28 cellular contexts compared by ENCODE assay signal in the genomic region with DNA sequence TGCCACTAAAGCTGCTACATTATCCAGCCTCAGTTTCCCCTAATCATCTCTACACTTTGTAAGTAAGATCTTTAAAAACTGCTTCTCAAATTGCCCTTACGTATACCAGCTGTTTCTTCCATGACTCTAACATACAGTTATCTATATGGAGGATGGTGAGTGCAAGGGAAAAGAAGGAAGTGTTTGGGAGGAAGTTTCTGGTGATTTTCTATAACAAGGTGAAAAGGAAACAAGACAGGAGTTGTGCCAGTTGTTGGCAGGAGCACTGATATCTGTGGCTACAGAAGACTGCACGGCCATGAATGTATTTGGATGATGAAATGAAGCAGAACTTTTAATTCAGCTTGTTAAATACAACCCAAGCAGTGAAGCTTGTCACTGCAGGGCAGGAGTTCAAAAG. TPM values are rescaled to one million over a fixed set of nuclear protein-coding genes. Genes with fewer than 3 reads are reported as not detected.
"Had no signal": no experiment of that assay in that cellular context is flagged by ENCODE, and none has a peak within 500 bp of the region (broad histone marks: within the 10 kb centered on the region; RNA-seq: fewer than 3 reads in every experiment).

No MANE protein-coding gene starts in this region.

- H3K27ac Mint-ChIP-seq: memory B cell; natural killer cell; stimulated activated naive CD8-positive, alpha-beta T cell treated with anti-CD3 and anti-CD28 coated beads, Interleukin-15, amount 100 ng/mL, for 72 hours had no signal

- H3K4me2 ChIP-seq: hepatocyte had no signal

- H3K36me3 Mint-ChIP-seq: memory B cell, natural killer cell had no signal

- H3K36me3 ChIP-seq: gastrocnemius medialis, heart left ventricle, pancreas, right lobe of liver, suprapubic skin, transverse colon, upper lobe of right lung, uterus had no signal

- H3K27ac ChIP-seq: dorsolateral prefrontal cortex, gastrocnemius medialis, heart left ventricle, hepatocyte, pancreas, right lobe of liver, suprapubic skin, transverse colon, upper lobe of right lung, uterus had no signal

- H3K9me3 Mint-ChIP-seq: memory B cell; natural killer cell; stimulated activated naive CD8-positive, alpha-beta T cell treated with anti-CD3 and anti-CD28 coated beads, Interleukin-15, amount 100 ng/mL, for 72 hours had no signal

- H3K27me3 ChIP-seq: gastrocnemius medialis, pancreas, right lobe of liver, upper lobe of right lung, uterus had no signal

- ATAC-seq: gastrocnemius medialis; heart left ventricle; left lobe of liver; natural killer cell; pancreas; right lobe of liver; stimulated activated naive CD8-positive, alpha-beta T cell treated with anti-CD3 and anti-CD28 coated beads, Interleukin-15, amount 100 ng/mL, for 72 hours; upper lobe of right lung had no signal

- H3K4me3 ChIP-seq: dorsolateral prefrontal cortex, gastrocnemius medialis, heart left ventricle, hepatocyte, lung, pancreas, right lobe of liver, suprapubic skin, transverse colon, upper lobe of right lung, uterus had no signal

- H2AFZ ChIP-seq: hepatocyte had no signal

- DNase-seq: dorsolateral prefrontal cortex; effector CD4-positive, alpha-beta T cell; foreskin fibroblast; gastrocnemius medialis; heart left ventricle; kidney; natural killer cell; pancreas; right lobe of liver; small intestine; stimulated activated CD4-positive, alpha-beta T cell treated with anti-CD3 and anti-CD28 coated beads, Interleukin-12 subunit alpha, Interleukin-12 subunit beta, amount 100 ng/mL, for 4 hours; stimulated activated CD4-positive, alpha-beta T cell treated with anti-CD3 and anti-CD28 coated beads, Interleukin-1b, Interleukin-23, amount 100 ng/mL, for 48 hours; stimulated activated CD4-positive, alpha-beta T cell treated with anti-CD3 and anti-CD28 coated beads, Interleukin-4, amount 100 ng/mL, for 1 hour; stimulated activated CD8-positive, alpha-beta memory T cell treated with anti-CD3 and anti-CD28 coated beads, Interleukin-4, amount 100 ng/mL, for 48 hours; stimulated activated naive CD4-positive, alpha-beta T cell; stimulated activated naive CD8-positive, alpha-beta T cell treated with anti-CD3 and anti-CD28 coated beads, Interleukin-15, amount 100 ng/mL, for 72 hours; transverse colon; upper lobe of right lung; uterus had no signal

- H3K4me1 Mint-ChIP-seq: memory B cell; natural killer cell; stimulated activated naive CD8-positive, alpha-beta T cell treated with anti-CD3 and anti-CD28 coated beads, Interleukin-15, amount 100 ng/mL, for 72 hours had no signal

- H3K4me3 Mint-ChIP-seq: memory B cell; natural killer cell; stimulated activated naive CD8-positive, alpha-beta T cell treated with anti-CD3 and anti-CD28 coated beads, Interleukin-15, amount 100 ng/mL, for 72 hours had no signal

- H3K79me2 ChIP-seq: hepatocyte had no signal

- H3K9me3 ChIP-seq: gastrocnemius medialis, heart left ventricle, pancreas, right lobe of liver, suprapubic skin, transverse colon, upper lobe of right lung, uterus had no signal

- H3K4me1 ChIP-seq: gastrocnemius medialis, heart left ventricle, pancreas, right lobe of liver, transverse colon, upper lobe of right lung, uterus had no signal

RNA-seq across cellular contexts. Expression of gene NHLH2, which starts 32.3 kb away (rescaled TPM):
- total RNA-seq: gastrocnemius medialis, heart left ventricle, hepatocyte, kidney, left lobe of liver, liver, mononuclear cell, natural killer cell, omental fat pad, posterior vena cava, right lobe of liver, transverse colon, uterus had no signal
- polyA plus RNA-seq: heart left ventricle, liver, small intestine had no signal
